Comparison of ENCODE assay signal across 14 cellular contexts in genomic region chr5:180116441-180117377, GRCh38. TPM values are rescaled to one million over a fixed set of nuclear protein-coding genes. Genes with fewer than 3 reads are reported as not detected.
DNase-seq lines count a peak whose midpoint lies in the region; ATAC-seq and TF ChIP-seq lines count a peak whose summit lies in the region.
"Had no signal": no experiment of that assay in that cellular context is flagged by ENCODE, and none has a peak within 500 bp of the region (broad histone marks: within the 10 kb centered on the region; RNA-seq: fewer than 3 reads in every experiment).

No MANE protein-coding gene starts in this region.

- H2AK9ac ChIP-seq in IMR-90 (replicated peaks; ENCODE audit: low read depth, low read length, poor library complexity): no peak overlapping the region

- BruUV-seq in Caco-2 (replicated peaks; lab: Mats Ljungman, UMichigan): no TSS peak
- no TSS peak for BruUV-seq in IMR-90 (replicated peaks; lab: Mats Ljungman, UMichigan)

- no peak overlapping the region for H2BK120ac ChIP-seq in IMR-90 (ENCODE audit: low read depth, low read length)

- H3K27me3 Mint-ChIP-seq in Caco-2 (ENCODE audit: insufficient read depth, unreplicated experiment) (no peaks in the 10 kb centered on the region), nephron progenitor cell (ENCODE audit: low read depth, poor library complexity) (peaks cover 2% of the 10 kb centered on the region)

- H2BK5ac ChIP-seq in IMR-90 (ENCODE audit: low read depth, low read length, poor library complexity, severe bottlenecking): no peak overlapping the region

- H3K27me3 ChIP-seq in Caco-2 (replicated peaks; ENCODE audit: control insufficient read depth, insufficient read depth, low read length) (no peaks in the 10 kb centered on the region), IMR-90 (ENCODE audit: control insufficient read depth, insufficient read depth, low read length) (no peaks in the 10 kb centered on the region; the same call in 1 of the 2 replicates)
- H3K27me3 ChIP-seq: vagina had no signal

- no peak overlapping the region for H4K91ac ChIP-seq in IMR-90 (ENCODE audit: insufficient read depth, low read depth, low read length)

- TF ChIP-seq POLR2A in IMR-90 (IDR thresholded peaks at IDR 0.05; ENCODE audit: low read depth, low read length): no peak

- no peak overlapping the region for H3K18ac ChIP-seq in IMR-90 (ENCODE audit: low read depth, low read length)

- no peak overlapping the region for H3K9ac ChIP-seq in IMR-90 (ENCODE audit: low read depth, low read length)

- intact Hi-C loops in Caco-2 (cut with micrococcal nuclease; ENCODE audit: unreplicated experiment): loop anchor here (2.0 kb wide), 1 partner anchor 354 kb away; no protein-coding TSS in a partner anchor
- intact Hi-C loops in IMR-90 (cut with micrococcal nuclease): no loop called here

- no peak overlapping the region for H4K5ac ChIP-seq in IMR-90 (ENCODE audit: low read depth, low read length)

- no peaks in the 10 kb centered on the region for H4K20me1 ChIP-seq in IMR-90 (ENCODE audit: insufficient read depth, low read length)

- no peaks in the 10 kb centered on the region for H3K9me3 Mint-ChIP-seq in Caco-2 (ENCODE audit: unreplicated experiment)
- H3K9me3 Mint-ChIP-seq in nephron progenitor cell: no peaks in the 10 kb centered on the region

- no peaks in the 10 kb centered on the region for H3K9me3 ChIP-seq in Caco-2
- no peaks in the 10 kb centered on the region for H3K9me3 ChIP-seq in IMR-90 (ENCODE audit: control insufficient read depth, insufficient read depth, low read length)
- H3K9me3 ChIP-seq: vagina had no signal

- H3K14ac ChIP-seq in IMR-90 (replicated peaks; ENCODE audit: low read depth, low read length): no peak overlapping the region

- H3K36me3 ChIP-seq in Caco-2 (ENCODE audit: control insufficient read depth, insufficient read depth, low read length) (no peaks in the 10 kb centered on the region), IMR-90 (ENCODE audit: control insufficient read depth, insufficient read depth, low read length) (no peaks in the 10 kb centered on the region)
- H3K36me3 ChIP-seq: vagina had no signal

- CTCF ChIA-PET in Caco-2 (lab: Charles Lee): interaction anchor here (0.7 to 1.2 kb wide), 4 partner anchors 92 to 239 kb away, joined by 3 to 4 read pairs (median 3); partner anchors contain the start of gene RASGEF1C
- CTCF ChIA-PET in IMR-90 (lab: Yijun Ruan, JAX): no interaction called here

- WGBS in IMR-90 (ENCODE audit: extremely low coverage in 2 of 2, insufficient read length in 1 of 2), 2 experiments: 81% methylated on average over 14 of the region's 28 CpGs; no CpG with 5 or more reads in 1 of the 2 experiments

- no peak overlapping the region for H3K4me2 ChIP-seq in IMR-90 (ENCODE audit: low read depth, low read length)

- DNase-seq in Caco-2: peak; percentile 52 to 61
- no peak for DNase-seq in IMR-90
- peak; percentile 76 for DNase-seq in cerebellum (ENCODE audit: low spot score)
- no peak for DNase-seq in nephron progenitor cell
- DNase-seq in KBM-7: no peak
- DNase-seq in NCI-H524 treated with DMSO at 0.1 percent for 48 hours (lab: John Stamatoyannopoulos, UW): no peak
- no peak for DNase-seq in stimulated activated CD4-positive, alpha-beta T cell treated with anti-CD3 and anti-CD28 coated beads, Interleukin-4, amount 100 ng/mL, for 1 hour
- DNase-seq: activated CD8-positive, alpha-beta memory T cell treated with anti-CD3 and anti-CD28 coated beads, Interleukin-2, amount 50 U/mL, for 48 hours; DND-41; NCI-H2107 had no signal

- in situ Hi-C loops in IMR-90 (cut with MboI; ENCODE audit: low sequenced_read_pairs): no loop called here
- in situ Hi-C loops in KBM-7 (cut with MboI; ENCODE audit: low pct_unique_long_range_greater_than_20kb, low sequenced_read_pairs): no loop called here

- ATAC-seq in IMR-90 (ENCODE audit: low read depth) (no peak), GM21367 (IDR thresholded peaks at IDR 0.05; ENCODE audit: unreplicated experiment) (no peak)
- ATAC-seq: right cardiac atrium had no signal

- H3K4ac ChIP-seq in IMR-90 (ENCODE audit: low read depth, low read length): no peak overlapping the region

- no peaks in the 10 kb centered on the region for H3K79me1 ChIP-seq in IMR-90 (ENCODE audit: low read depth in 1 of 2, low read length in 2 of 2)

- H3K4me1 Mint-ChIP-seq in Caco-2 (ENCODE audit: low read depth, unreplicated experiment) (no peaks in the 10 kb centered on the region), nephron progenitor cell (peaks cover 26% of the 10 kb centered on the region)

- H2BK20ac ChIP-seq in IMR-90 (ENCODE audit: low read depth, low read length): no peak overlapping the region

- no peaks in the 10 kb centered on the region for H3K36me3 Mint-ChIP-seq in Caco-2 (ENCODE audit: insufficient read depth, unreplicated experiment)
- no peaks in the 10 kb centered on the region for H3K36me3 Mint-ChIP-seq in nephron progenitor cell (ENCODE audit: low read depth)

- H2AK5ac ChIP-seq in IMR-90 (ENCODE audit: low read depth, low read length): no peak overlapping the region

- H3K27ac Mint-ChIP-seq in Caco-2 (ENCODE audit: unreplicated experiment) (no peak overlapping the region), nephron progenitor cell (peak overlapping the region; percentile 42)

- H3K9me1 ChIP-seq in IMR-90 (ENCODE audit: insufficient read depth, low read length): no peaks in the 10 kb centered on the region

- H4K8ac ChIP-seq in IMR-90 (ENCODE audit: low read depth in 2 of 2, low read length in 2 of 2): no peak overlapping the region

- POLR2A ChIA-PET in Caco-2 (lab: Charles Lee): no interaction called here
- POLR2A ChIA-PET in IMR-90 (lab: Charles Lee; ENCODE audit: unreplicated experiment): no interaction called here

- H3K56ac ChIP-seq in IMR-90 (ENCODE audit: extremely low read depth, insufficient read depth, low read length): no peak overlapping the region

- TF ChIP-seq CTCF in Caco-2 (IDR thresholded peaks at IDR 0.05; ENCODE audit: insufficient read depth in 1 of 2, low read depth in 1 of 2, low read length in 1 of 2, severe bottlenecking in 1 of 2, unreplicated experiment in 1 of 2): peak; percentile 60 to 78
- no peak for TF ChIP-seq CTCF in IMR-90 (conservative IDR thresholded peaks at IDR 0.05; ENCODE audit: low read depth, low read length)
- no peak for TF ChIP-seq CTCF in nephron progenitor cell (IDR thresholded peaks at IDR 0.05)

- no peak overlapping the region for H3K23ac ChIP-seq in IMR-90 (ENCODE audit: low read depth, low read length)

- H2AFZ ChIP-seq in IMR-90 (replicated peaks; ENCODE audit: low read length, poor library complexity): peak overlapping the region; percentile 11

- H2BK15ac ChIP-seq in IMR-90 (ENCODE audit: low read depth, low read length): no peak overlapping the region

- H3K27ac ChIP-seq in IMR-90 (ENCODE audit: insufficient read depth, low read length): no peak overlapping the region
- H3K27ac ChIP-seq: vagina had no signal

- TF ChIP-seq RAD21 in IMR-90 (IDR thresholded peaks at IDR 0.05; ENCODE audit: low read length): no peak

- no peak overlapping the region for H3K4me3 ChIP-seq in Caco-2 (ENCODE audit: low read depth, low read length)
- H3K4me3 ChIP-seq in IMR-90 (ENCODE audit: insufficient read depth, low read depth, low read length): no peak overlapping the region
- H3K4me3 ChIP-seq: vagina had no signal

- dilution Hi-C loops in IMR-90 (cut with HindIII; ENCODE audit: low sequenced_read_pairs, unreplicated experiment): no loop called here

- H3K4me3 Mint-ChIP-seq in Caco-2 (ENCODE audit: unreplicated experiment) (no peak overlapping the region), nephron progenitor cell (no peak overlapping the region)
- H3K4me3 Mint-ChIP-seq: brain had no signal

- H3K4me1 ChIP-seq in Caco-2: no peaks in the 10 kb centered on the region
- no peaks in the 10 kb centered on the region for H3K4me1 ChIP-seq in IMR-90 (ENCODE audit: control insufficient read depth, insufficient read depth, low read length)
- H3K4me1 ChIP-seq: vagina had no signal

TF ChIP-seq in IMR-90, 13 proteins besides CTCF, POLR2A, EP300 and RAD21:
- TF ChIP-seq CEBPB (IDR thresholded peaks at IDR 0.05; ENCODE audit: low read depth, low read length) (no peak), FOS (IDR thresholded peaks at IDR 0.05; ENCODE audit: low read depth, low read length) (no peak), USF2 (IDR thresholded peaks at IDR 0.05; ENCODE audit: low read depth, low read length) (no peak), SMC3 (IDR thresholded peaks at IDR 0.05; ENCODE audit: low read depth, low read length) (no peak), MAZ (IDR thresholded peaks at IDR 0.05; ENCODE audit: borderline replicate concordance, low read depth, low read length) (no peak), BHLHE40 (IDR thresholded peaks at IDR 0.05; ENCODE audit: low read depth, low read length) (no peak), NFE2L2 (IDR thresholded peaks at IDR 0.05; ENCODE audit: low read depth, low read length) (no peak), MAFK (IDR thresholded peaks at IDR 0.05; ENCODE audit: low read depth, low read length) (no peak), ELK1 (IDR thresholded peaks at IDR 0.05; ENCODE audit: borderline replicate concordance, low read depth, low read length) (no peak), RFX5 (IDR thresholded peaks at IDR 0.05; ENCODE audit: low read depth, low read length) (no peak), MXI1 (IDR thresholded peaks at IDR 0.05; ENCODE audit: borderline replicate concordance, low read depth, low read length) (no peak), RCOR1 (IDR thresholded peaks at IDR 0.05; ENCODE audit: insufficient replicate concordance, low read length) (no peak)

RNA-seq across cellular contexts. Expression of gene RNF130, which starts 45.1 kb away (rescaled TPM):
- total RNA-seq in Caco-2 (2022) (30.2 and 34.5 TPM in 2 replicates), IMR-90 (2012; rRNA removed) (12.5 and 12.9 TPM in 2 replicates), cerebellum (132 TPM)
- polyA plus RNA-seq in IMR-90 (2012; rRNA removed): 18.5 and 21.7 TPM in 2 replicates
- polyA plus RNA-seq in IMR-90 (2012; cell fraction: cytosol; rRNA removed): 13.6 and 14.2 TPM in 2 replicates
- polyA plus RNA-seq in IMR-90 (2012; cell fraction: nucleus; rRNA removed; ENCODE audit: low replicate concordance): 6.1 and 22.1 TPM in 2 replicates

Comparison
In these comparisons a context has a peak if more than half of its experiments do, and no peak if none do; other contexts are left out.
1. DNase-seq: peak in Caco-2 (2 of 2) and cerebellum (single experiment); none in IMR-90 (single experiment), nephron progenitor cell (single experiment), KBM-7 (single experiment), NCI-H524 treated with DMSO at 0.1 percent for 48 hours (single experiment) and stimulated activated CD4-positive, alpha-beta T cell treated with anti-CD3 and anti-CD28 coated beads, Interleukin-4, amount 100 ng/mL, for 1 hour (single experiment).
2. CTCF ChIP-seq: peak in Caco-2 (2 of 2); none in IMR-90 (single experiment) and nephron progenitor cell (single experiment).